In genomic region chr17:81518113-81518784, GRCh38 we compare ENCODE assay signal across 1 cellular context.
A peak's percentile ranks its signal among the peaks of the same experiment; 100 is the strongest.
TF ChIP-seq lines count a peak whose summit lies in the region.

No MANE protein-coding gene starts in this region.

TF ChIP-seq in GM12878, 131 proteins besides CTCF, POLR2A, EP300 and RAD21:
- TF ChIP-seq LARP7 (IDR thresholded peaks at IDR 0.05): 0 out of 2 replicates have a peak, but pooled peaks have one; percentile 48
- no peak for TF ChIP-seq FOS (IDR thresholded peaks at IDR 0.05; ENCODE audit: borderline replicate concordance, extremely low read depth, insufficient read length)
- no peak for TF ChIP-seq PML (IDR thresholded peaks at IDR 0.05; ENCODE audit: low read length)
- TF ChIP-seq, protein P1, sequence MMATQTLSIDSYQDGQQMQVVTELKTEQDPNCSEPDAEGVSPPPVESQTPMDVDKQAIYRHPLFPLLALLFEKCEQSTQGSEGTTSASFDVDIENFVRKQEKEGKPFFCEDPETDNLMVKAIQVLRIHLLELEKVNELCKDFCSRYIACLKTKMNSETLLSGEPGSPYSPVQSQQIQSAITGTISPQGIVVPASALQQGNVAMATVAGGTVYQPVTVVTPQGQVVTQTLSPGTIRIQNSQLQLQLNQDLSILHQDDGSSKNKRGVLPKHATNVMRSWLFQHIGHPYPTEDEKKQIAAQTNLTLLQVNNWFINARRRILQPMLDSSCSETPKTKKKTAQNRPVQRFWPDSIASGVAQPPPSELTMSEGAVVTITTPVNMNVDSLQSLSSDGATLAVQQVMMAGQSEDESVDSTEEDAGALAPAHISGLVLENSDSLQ (IDR thresholded peaks at IDR 0.05): 0 out of 2 replicates have a peak, but pooled peaks have one; percentile 18
- no peak for TF ChIP-seq NR2C1 (IDR thresholded peaks at IDR 0.05)
- peak; percentile 21; the same call in 1 of the 2 replicates for TF ChIP-seq SMAD5 (IDR thresholded peaks at IDR 0.05; ENCODE audit: low read depth)
- TF ChIP-seq HDGF (IDR thresholded peaks at IDR 0.05): peak; percentile 73
- peak; percentile 5; the same call in 1 of the 2 replicates for TF ChIP-seq GATAD2B (conservative IDR thresholded peaks at IDR 0.05; ENCODE audit: low read depth)
- peak; percentile 14 for TF ChIP-seq SMAD1 (IDR thresholded peaks at IDR 0.05; ENCODE audit: low read depth, partially characterized antibody)
- no peak for TF ChIP-seq FOXM1 (IDR thresholded peaks at IDR 0.05; ENCODE audit: low read depth, low read length)
- TF ChIP-seq TCF3 (IDR thresholded peaks at IDR 0.05; ENCODE audit: borderline replicate concordance, insufficient read depth, low read depth, low read length): no peak
- 0 out of 2 replicates have a peak, but pooled peaks have one; percentile 16 for TF ChIP-seq RB1 (IDR thresholded peaks at IDR 0.05; ENCODE audit: borderline replicate concordance)
- TF ChIP-seq RELA (IDR thresholded peaks at IDR 0.05; ENCODE audit: borderline replicate concordance, partially characterized antibody): no peak
